8 cellular contexts compared by ENCODE assay signal in the genomic region with DNA sequence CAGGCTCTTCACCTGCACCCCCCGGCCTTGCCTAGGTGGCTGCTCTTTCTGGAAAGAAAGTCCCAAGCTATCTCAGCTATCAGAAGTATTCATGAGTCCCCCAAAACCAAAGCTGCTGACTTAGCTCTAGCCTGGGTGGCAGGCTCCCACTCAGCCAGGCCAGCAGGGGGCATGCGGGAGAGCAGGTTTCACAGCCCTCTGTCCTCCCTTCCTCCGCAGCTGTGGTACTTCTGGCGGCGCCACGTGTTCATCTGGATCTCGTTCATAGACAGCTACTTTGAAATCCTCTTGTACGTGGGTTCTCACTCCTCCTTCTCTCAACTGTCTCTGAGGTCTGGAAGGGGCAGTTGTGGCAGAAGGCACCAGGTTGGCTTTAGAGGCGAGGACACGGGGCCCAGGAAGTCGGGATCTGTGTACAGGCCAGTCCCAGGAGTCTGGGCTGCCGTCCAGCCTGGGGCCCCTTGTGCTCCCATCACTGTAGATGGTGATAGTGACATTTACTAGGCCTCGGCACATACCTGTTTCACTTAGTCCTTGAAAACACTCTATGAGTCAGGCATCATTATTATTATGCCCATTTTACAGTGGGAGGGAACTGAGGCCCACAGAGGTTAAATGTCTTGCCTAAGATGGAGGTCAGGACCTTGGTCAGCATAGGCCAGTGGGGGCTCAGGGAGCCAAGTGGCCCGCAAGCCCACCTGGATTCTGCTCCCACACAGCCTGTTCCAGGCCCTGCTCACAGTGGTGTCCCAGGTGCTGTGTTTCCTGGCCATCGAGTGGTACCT. TPM values are rescaled to one million over a fixed set of nuclear protein-coding genes. Genes with fewer than 3 reads are reported as not detected.
DNase-seq lines count a peak whose midpoint lies in the region; ATAC-seq and TF ChIP-seq lines count a peak whose summit lies in the region.

No MANE protein-coding gene starts in this region.

- no peaks in the 10 kb centered on the region for H3K4me1 ChIP-seq in RWPE2 (ENCODE audit: insufficient read depth, poor library complexity, severe bottlenecking)
- no peaks in the 10 kb centered on the region for H3K4me1 ChIP-seq in breast epithelium
- no peaks in the 10 kb centered on the region for H3K4me1 ChIP-seq in tibial nerve

- TF ChIP-seq CTCF in GM13977 (IDR thresholded peaks at IDR 0.05; ENCODE audit: extremely low read depth, insufficient read depth, missing control alignments) (peak; percentile 63), RWPE2 (IDR thresholded peaks at IDR 0.05; ENCODE audit: poor library complexity, severe bottlenecking) (peak; percentile 53), breast epithelium (IDR thresholded peaks at IDR 0.05) (peak in 2 of 3 donors; percentile 22 to 35), tibial nerve (IDR thresholded peaks at IDR 0.05) (peak; percentile 28 to 51 (median 43))

- H3K27ac ChIP-seq in RWPE2 (ENCODE audit: poor library complexity, severe bottlenecking) (no peak overlapping the region), breast epithelium (no peak overlapping the region), tibial nerve (no peak overlapping the region)

- H3K4me3 ChIP-seq in RWPE2 (ENCODE audit: severe bottlenecking) (no peak overlapping the region), breast epithelium (no peak overlapping the region), tibial nerve (no peak overlapping the region)

- H3K9me3 ChIP-seq in RWPE2 (ENCODE audit: severe bottlenecking) (no peaks in the 10 kb centered on the region), breast epithelium (no peaks in the 10 kb centered on the region), tibial nerve (no peaks in the 10 kb centered on the region)

- H3K27me3 ChIP-seq in RWPE2 (ENCODE audit: insufficient read depth, poor library complexity, severe bottlenecking), result no peaks in the 10 kb centered on the region
- no peaks in the 10 kb centered on the region for H3K27me3 ChIP-seq in breast epithelium
- no peaks in the 10 kb centered on the region for H3K27me3 ChIP-seq in tibial nerve

- in situ Hi-C loops in GM13977 (cut with MboI; ENCODE audit: low pct_unique_long_range_greater_than_20kb, low sequenced_read_pairs, unreplicated experiment), result no loop called here

- 57 to 69% methylated on average over 13 to 15 of the region's 15 CpGs for WGBS in tibial nerve, 2 donors

- DNase-seq in 8988T (peak; percentile 80), GM13977 (ENCODE audit: low spot score) (no peak), RWPE2 (ENCODE audit: low spot score) (no peak), breast epithelium (ENCODE audit: low spot score in 2 of 2) (no peak), lung microvascular endothelial cell (ENCODE audit: low read depth in 2 of 2) (peak; percentile 63 to 70), tibial nerve (ENCODE audit: low spot score in 2 of 2) (no peak)

- ATAC-seq in RWPE2 (ENCODE audit: low read depth), result peak; percentile 68; the same call in 2 of the 3 replicates
- ATAC-seq in GM21529 (IDR thresholded peaks at IDR 0.05; ENCODE audit: unreplicated experiment), result no peak
- ATAC-seq in GM21723 (IDR thresholded peaks at IDR 0.05; ENCODE audit: unreplicated experiment), result no peak

- H3K36me3 ChIP-seq in RWPE2 (ENCODE audit: low read depth) (no peaks in the 10 kb centered on the region), breast epithelium (no peaks in the 10 kb centered on the region), tibial nerve (peaks cover 0 to 18% (median 9%) of the 10 kb centered on the region in 3 donors)

- intact Hi-C loops in breast epithelium (cut with DNase I; ENCODE audit: low total_unique reads), result loop anchor here (5.0 kb wide), 1 partner anchor 1304 kb away; no protein-coding TSS in a partner anchor

- TF ChIP-seq POLR2A in breast epithelium (IDR thresholded peaks at IDR 0.05) (no peak), tibial nerve (IDR thresholded peaks at IDR 0.05) (no peak)

- TF ChIP-seq EP300 in tibial nerve (IDR thresholded peaks at IDR 0.05), result no peak

RNA-seq across cellular contexts. Expression of a gene that starts 12.9 kb away (rescaled TPM):
- total RNA-seq in breast epithelium (10 to 100 TPM in 2 of 3 donors, 1 to 10 TPM in 1; 6.6 to 14.2 (median 11.3) TPM), lung microvascular endothelial cell (23.2 and 29.4 TPM in 2 replicates), tibial nerve (10 to 100 TPM; 10.5 to 19.9 (median 16.9) TPM)

RNA-seq across cellular contexts. Expression of a gene that starts 47.4 kb away (rescaled TPM):
- total RNA-seq in breast epithelium (100 to 1,000 TPM; 735 to 835 (median 828) TPM), lung microvascular endothelial cell (2,180 and 2,800 TPM in 2 replicates), tibial nerve (100 to 1,000 TPM; 435 to 666 (median 472) TPM)

Comparison
In these comparisons a context has a peak if more than half of its experiments do, and no peak if none do; other contexts are left out.
1. DNase-seq: peak in 8988T (single experiment) and lung microvascular endothelial cell (2 of 2); none in GM13977 (single experiment), RWPE2 (single experiment), breast epithelium (0 of 2) and tibial nerve (0 of 2).
2. Peak in every context shown above with its lines, with median percentiles within 50 percentile points of each other: CTCF ChIP-seq.